In genomic region chrX:153780678-153781427, GRCh38 we compare ENCODE assay signal across 10 cellular contexts. TPM values are rescaled to one million over a fixed set of nuclear protein-coding genes. Genes with fewer than 3 reads are reported as not detected.
DNase-seq lines count a peak whose midpoint lies in the region; ATAC-seq, FAIRE-seq and TF ChIP-seq lines count a peak whose summit lies in the region.
"Had no signal": no experiment of that assay in that cellular context is flagged by ENCODE, and none has a peak within 500 bp of the region (broad histone marks: within the 10 kb centered on the region; RNA-seq: fewer than 3 reads in every experiment).

Gene SRPK3, plus strand, starts transcription at chrX:153781041. Its CDS starts 46 bp downstream, at chrX:153781087.

- CTCF ChIA-PET in HepG2 (lab: Yijun Ruan, JAX; ENCODE audit: low intra/inter-chr PET ratio, low total read pairs), result no interaction called here

- FAIRE-seq in HepG2 (lab: Jason Lieb, UNC), result no peak

- POLR2A ChIA-PET in HepG2 (lab: Yijun Ruan, JAX), result interaction anchor here (1.0 to 2.1 kb wide), 4 partner anchors 9 to 54 kb away, joined by 3 to 9 read pairs (median 4); partner anchors contain the start of genes IDH3G and SSR4

- TF ChIP-seq EP300 in HepG2 (IDR thresholded peaks at IDR 0.05; ENCODE audit: low read depth in 2 of 2, low read length in 2 of 2) (no peak), HepG2 (CRISPR knock-in tag; IDR thresholded peaks at IDR 0.05; ENCODE audit: borderline replicate concordance) (no peak)

- no peak within 1 kb of the TSS for H2AFZ ChIP-seq in HepG2 (ENCODE audit: low read length)

- intact Hi-C loops in HepG2 (cut with micrococcal nuclease; ENCODE audit: unreplicated experiment), result no loop called here
- intact Hi-C loops in right lobe of liver (cut with DNase I), result no loop called here
- intact Hi-C loops in mucosa of descending colon (cut with DNase I, micrococcal nuclease), result no loop called here
- intact Hi-C loops in aorta (cut with DNase I), result no loop called here

- no peaks in the 10 kb centered on the region for H3K4me1 ChIP-seq in HepG2 (ENCODE audit: insufficient read depth, low read length)
- H3K4me1 ChIP-seq in right lobe of liver, result no peaks in the 10 kb centered on the region
- H3K4me1 ChIP-seq in mucosa of descending colon (ENCODE audit: low read depth), result no peaks in the 10 kb centered on the region
- H3K4me1 ChIP-seq in aorta (ENCODE audit: control insufficient read depth in 1 of 2, insufficient read depth in 2 of 2, low read length in 2 of 2), result no peaks in the 10 kb centered on the region
- H3K4me1 ChIP-seq: colonic mucosa had no signal

- H3K9me3 ChIP-seq in HepG2 (ENCODE audit: low read length) (no peaks in the 10 kb centered on the region), right lobe of liver (no peaks in the 10 kb centered on the region), mucosa of descending colon (no peaks in the 10 kb centered on the region), aorta (ENCODE audit: control insufficient read depth, low read length) (no peaks in the 10 kb centered on the region), MG63 (no peaks in the 10 kb centered on the region)
- H3K9me3 ChIP-seq: colonic mucosa had no signal

- H3K9ac ChIP-seq in HepG2 (ENCODE audit: insufficient read depth, low read depth, low read length), result no peak within 1 kb of the TSS

- DNase-seq in HepG2 (ENCODE audit: low spot score) (no peak), right lobe of liver (no peak), caudate nucleus (lab: John Stamatoyannopoulos, UW) (no peak), mucosa of descending colon (no peak), aorta (no peak), MG63 (no peak), GM20000 (ENCODE audit: low spot score) (no peak), NAMALWA (ENCODE audit: low spot score) (no peak)
- DNase-seq: CD4-positive, alpha-beta memory T cell; colonic mucosa had no signal

- H3K79me2 ChIP-seq in HepG2 (ENCODE audit: insufficient read depth, low read length), result no peaks in the 10 kb centered on the region

- no peaks in the 10 kb centered on the region for H3K27me3 ChIP-seq in HepG2 (ENCODE audit: control insufficient read depth in 1 of 2, insufficient read depth in 2 of 2, low read length in 2 of 2)
- no peaks in the 10 kb centered on the region for H3K27me3 ChIP-seq in right lobe of liver
- H3K27me3 ChIP-seq in aorta (ENCODE audit: control insufficient read depth in 1 of 2, insufficient read depth in 2 of 2, low read length in 1 of 2), result no peaks in the 10 kb centered on the region
- no peaks in the 10 kb centered on the region for H3K27me3 ChIP-seq in MG63

- no peak for TF ChIP-seq RAD21 in HepG2 (CRISPR knock-in tag; IDR thresholded peaks at IDR 0.05)

- H3K36me3 ChIP-seq in HepG2 (replicated peaks in 1 of 2; ENCODE audit: control insufficient read depth in 1 of 2, insufficient read depth in 2 of 2, low read length in 2 of 2) (no peaks in the 10 kb centered on the region), right lobe of liver (peaks cover 0 to 5% (median 0%) of the 10 kb centered on the region in 4 donors), mucosa of descending colon (ENCODE audit: low read depth) (no peaks in the 10 kb centered on the region), aorta (ENCODE audit: control insufficient read depth in 1 of 2, insufficient read depth in 2 of 2, low read length in 1 of 2) (peaks cover 0 to 3% of the 10 kb centered on the region in 2 donors), MG63 (no peaks in the 10 kb centered on the region)
- H3K36me3 ChIP-seq: colonic mucosa had no signal

- no TSS peak for BruUV-seq in HepG2 (replicated peaks; lab: Mats Ljungman, UMichigan)

- peak; percentile 38 for ATAC-seq in HepG2
- ATAC-seq in right lobe of liver, result no peak
- peak; percentile 32 for ATAC-seq in mucosa of descending colon
- ATAC-seq in aorta (ENCODE audit: low FRiP score), result peak; percentile 9

- no peak within 1 kb of the TSS for H3K27ac ChIP-seq in HepG2 (ENCODE audit: extremely low read length, insufficient read depth, low read length)
- H3K27ac ChIP-seq in right lobe of liver, result no peak within 1 kb of the TSS
- peak within 1 kb of the TSS; percentile 52 for H3K27ac ChIP-seq in caudate nucleus (ENCODE audit: low read depth, low read length)
- H3K27ac ChIP-seq in aorta (ENCODE audit: low read depth in 1 of 2, low read length in 2 of 2), result peak within 1 kb of the TSS in 1 of 2 donors; percentile 39
- H3K27ac ChIP-seq: colonic mucosa had no signal

- TF ChIP-seq CTCF in HepG2 (CRISPR knock-in tag; IDR thresholded peaks at IDR 0.05) (no peak), right lobe of liver (IDR thresholded peaks at IDR 0.05) (no peak), mucosa of descending colon (IDR thresholded peaks at IDR 0.05) (no peak), GM20000 (IDR thresholded peaks at IDR 0.05; ENCODE audit: extremely low read depth, missing control alignments) (no peak)

- no peaks in the 10 kb centered on the region for H4K20me1 ChIP-seq in HepG2 (ENCODE audit: insufficient read depth, low read length)

- in situ Hi-C loops in HepG2 (cut with HindIII; ENCODE audit: extremely low pct_ligation_motif_present, low pct_unique_long_range_greater_than_20kb), result no loop called here

- H3K4me2 ChIP-seq in HepG2 (ENCODE audit: low read depth, low read length), result peak within 1 kb of the TSS; percentile 42; the same call in 1 of the 2 replicates

- TF ChIP-seq POLR2A in HepG2 (IDR thresholded peaks at IDR 0.05; ENCODE audit: insufficient read depth in 1 of 2, low read depth in 2 of 2, low read length in 2 of 2) (no peak), right lobe of liver (IDR thresholded peaks at IDR 0.05) (no peak)

- H3K4me3 ChIP-seq in HepG2 (replicated peaks in 1 of 3; ENCODE audit: insufficient read depth in 1 of 3, low read depth in 2 of 3, low read length in 3 of 3) (peak within 1 kb of the TSS in 1 of 3 experiments; percentile 23; a peak in 1 of 6 replicates), right lobe of liver (no peak within 1 kb of the TSS), mucosa of descending colon (no peak within 1 kb of the TSS), aorta (ENCODE audit: low read length in 2 of 2) (no peak within 1 kb of the TSS), MG63 (no peak within 1 kb of the TSS)
- H3K4me3 ChIP-seq: colonic mucosa had no signal

- 0% methylated on average over 1 of the region's 52 CpGs for WGBS in HepG2 (ENCODE audit: low lambda C conversion rate)
- WGBS in right lobe of liver (ENCODE audit: insufficient coverage, low coverage, low lambda C conversion rate, missing lambda C conversion rate), result no CpG with 5 or more reads among the region's 52 CpGs
- 6 to 52% methylated on average over 49 to 52 of the region's 52 CpGs for WGBS in aorta, 2 donors

TF ChIP-seq in HepG2, 621 proteins besides CTCF, POLR2A, EP300 and RAD21:
- TF ChIP-seq TARDBP (CRISPR knock-in tag; IDR thresholded peaks at IDR 0.05) (no peak), KLF15 (CRISPR knock-in tag; IDR thresholded peaks at IDR 0.05; ENCODE audit: borderline replicate concordance) (no peak), HNRNPL (IDR thresholded peaks at IDR 0.05; ENCODE audit: low read depth, low read length) (0 out of 2 replicates have a peak, but pooled peaks have one; percentile 28), ZFY (CRISPR knock-in tag; IDR thresholded peaks at IDR 0.05) (0 out of 2 replicates have a peak, but pooled peaks have one; percentile 19)

RNA-seq across cellular contexts. Expression of gene SRPK3, which starts in this region (rescaled TPM):
- total RNA-seq in HepG2 (2016; rRNA removed; fragmentation: Illumina TruSeq; extraction: Trizol) (0.22 TPM in 1 of 2 replicates, not detected in the other), right lobe of liver (not detected), mucosa of descending colon (1 to 10 TPM in 2 of 3 donors, under 1 TPM in 1; 0.55 to 4.6 (median 1.0) TPM), aorta (1 to 10 TPM; 5.4 to 8.0 TPM)
- total RNA-seq in HepG2 (2016; cell fraction: cytosol; rRNA removed; fragmentation: Illumina TruSeq; extraction: Trizol; ENCODE audit: low read depth), result not detected in 2 replicates
- 0.09 TPM in 1 of 2 replicates, not detected in the other for total RNA-seq in HepG2 (2016; cell fraction: insoluble cytoplasmic fraction; rRNA removed; fragmentation: Illumina TruSeq; extraction: Trizol)
- total RNA-seq in HepG2 (2016; cell fraction: membrane; rRNA removed; fragmentation: Illumina TruSeq; extraction: Trizol), result 0.07 TPM in 1 of 2 replicates, not detected in the other
- total RNA-seq in HepG2 (2016; cell fraction: nucleus; rRNA removed; fragmentation: Illumina TruSeq; extraction: Trizol), result not detected in 2 replicates
- polyA plus RNA-seq in HepG2 (2011; rRNA removed) (0.10 and 0.30 TPM in 2 replicates), aorta (10 to 100 TPM in 1 of 2 donors, 1 to 10 TPM in 1; 1.1 to 11.0 TPM)
- polyA plus RNA-seq in HepG2 (2011; cell fraction: cytosol; rRNA removed), result 0.03 and 0.13 TPM in 2 replicates
- polyA plus RNA-seq in HepG2 (2011; cell fraction: nucleus; rRNA removed), result 0.93 and 2.1 TPM in 2 replicates
- 0.07 and 0.15 TPM in 2 replicates for polyA plus RNA-seq in HepG2 (2012)
- 0.16 and 0.37 TPM in 2 replicates for polyA plus RNA-seq in HepG2 (2016; cell fraction: cytosol; fragmentation: Illumina TruSeq; extraction: Trizol; ENCODE audit: low read depth)
- polyA plus RNA-seq in HepG2 (2016; cell fraction: insoluble cytoplasmic fraction; fragmentation: Illumina TruSeq; extraction: Trizol; ENCODE audit: low read depth), result not detected in 2 replicates
- 0.14 TPM in 1 of 2 replicates, not detected in the other for polyA plus RNA-seq in HepG2 (2016; cell fraction: membrane; fragmentation: Illumina TruSeq; extraction: Trizol; ENCODE audit: low read depth)
- polyA plus RNA-seq in HepG2 (2016; cell fraction: nucleus; fragmentation: Illumina TruSeq; extraction: Trizol; ENCODE audit: insufficient read depth, low read depth), result 0.57 TPM in 1 of 2 replicates, not detected in the other
- 0.06 TPM in 1 of 2 replicates, not detected in the other for polyA minus RNA-seq in HepG2 (2011; rRNA and poly(A)+ RNA removed; ENCODE audit: low replicate concordance)
- polyA minus RNA-seq in HepG2 (2011; cell fraction: cytosol; rRNA and poly(A)+ RNA removed), result not detected in 2 replicates
- polyA minus RNA-seq in HepG2 (2011; cell fraction: nucleus; rRNA and poly(A)+ RNA removed), result not detected in 2 replicates
- not detected in 2 replicates for total RNA-seq in MG63 (2014; rRNA removed; shearing (Covaris generic); ENCODE audit: low replicate concordance)
- total RNA-seq: CD4-positive, alpha-beta memory T cell had no signal
- polyA plus RNA-seq: CD4-positive, alpha-beta memory T cell had no signal

Comparison
In these comparisons a context has a peak if more than half of its experiments do, and no peak if none do; other contexts are left out.
1. ATAC-seq: peak in HepG2 (single experiment), mucosa of descending colon (single experiment) and aorta (single experiment); none in right lobe of liver (0 of 4).